Comparison of ENCODE assay signal across 15 cellular contexts in genomic region chr9:89414670-89415069, GRCh38.
"Had no signal": no experiment of that assay in that cellular context is flagged by ENCODE, and none has a peak within 500 bp of the region (broad histone marks: within the 10 kb centered on the region; RNA-seq: fewer than 3 reads in every experiment).

No MANE protein-coding gene starts in this region.

- H3K9me3 ChIP-seq: pancreas had no signal

- H3K4me3 ChIP-seq: coronary artery, heart right ventricle, pancreas, skin epidermis had no signal

- ATAC-seq: activated CD4-positive, CD25-positive, alpha-beta regulatory T cell treated with anti-CD3 and anti-CD28 coated beads, Interleukin-2, amount 50 U/mL, for 24 hours; pancreas; stimulated activated memory B cell treated with anti-CD40 and anti-IgM and Interleukin-4, amounts not matched to agents 10 μg/mL and 1 μg/mL and 100 μg/mL, for 72 hours had no signal

- H3K27ac Mint-ChIP-seq: stimulated activated memory B cell treated with anti-CD40 and anti-IgM and Interleukin-4, amounts not matched to agents 10 μg/mL and 1 μg/mL and 100 μg/mL, for 72 hours; type B pancreatic cell had no signal

- H3K27ac ChIP-seq: coronary artery, heart right ventricle, pancreas, skin epidermis had no signal

- H3K27me3 ChIP-seq: heart right ventricle, pancreas had no signal

- H3K4me1 ChIP-seq: pancreas had no signal

- DNase-seq: activated CD4-positive, alpha-beta T cell treated with anti-CD3 and anti-CD28 coated beads, Interleukin-2, amount 50 U/mL, for 48 hours; activated effector memory CD4-positive, alpha-beta T cell treated with anti-CD3 and anti-CD28 coated beads, Interleukin-2, amount 50 U/mL, for 16 hours; caudate nucleus; effector memory CD4-positive, alpha-beta T cell; mesendoderm; pancreas; SHP77 treated with DMSO at 0.1 percent for 48 hours had no signal

- H3K9me3 Mint-ChIP-seq: neural crest cell; stimulated activated memory B cell treated with anti-CD40 and anti-IgM and Interleukin-4, amounts not matched to agents 10 μg/mL and 1 μg/mL and 100 μg/mL, for 72 hours; T-helper 1 cell treated with Interleukin-12 subunit alpha and Interleukin-12 subunit beta and Interleukin-4 antibody, amounts not matched to agents 30 μg/mL and 1 μg/mL, for 36 hours; type B pancreatic cell had no signal

- H3K36me3 ChIP-seq: pancreas had no signal

- H3K27me3 Mint-ChIP-seq: stimulated activated memory B cell treated with anti-CD40 and anti-IgM and Interleukin-4, amounts not matched to agents 10 μg/mL and 1 μg/mL and 100 μg/mL, for 72 hours; type B pancreatic cell had no signal

- H3K4me3 Mint-ChIP-seq: neural crest cell; stimulated activated memory B cell treated with anti-CD40 and anti-IgM and Interleukin-4, amounts not matched to agents 10 μg/mL and 1 μg/mL and 100 μg/mL, for 72 hours; type B pancreatic cell had no signal
